Comparison of ENCODE assay signal across 37 cellular contexts in the genomic region with DNA sequence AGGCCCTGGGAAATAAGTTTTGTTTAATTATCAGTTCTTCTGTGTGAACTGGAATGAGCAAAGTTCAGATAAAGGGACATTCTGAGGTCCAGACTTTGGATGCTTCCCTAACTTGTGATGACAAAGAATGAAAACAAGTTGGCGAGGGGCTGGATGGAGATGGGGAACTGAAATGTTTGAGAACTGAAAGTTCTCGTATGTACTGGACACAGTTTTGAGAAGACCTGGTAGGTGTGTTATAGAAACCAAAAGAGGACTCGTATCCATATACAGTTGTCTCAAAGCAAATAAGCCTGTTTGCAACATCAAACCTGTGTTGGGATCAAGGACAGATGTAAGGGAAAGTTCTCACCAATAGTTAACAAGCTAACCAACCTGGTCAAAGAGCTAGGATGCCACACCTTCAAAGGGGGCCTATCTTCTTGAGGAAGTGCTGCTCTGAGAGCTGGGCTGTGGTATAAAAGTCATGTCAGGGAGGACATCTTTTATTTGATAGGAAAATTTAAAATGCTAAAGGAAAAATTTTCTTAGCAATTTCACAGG. TPM values are rescaled to one million over a fixed set of nuclear protein-coding genes. Genes with fewer than 3 reads are reported as not detected.
A peak's percentile ranks its signal among the peaks of the same experiment; 100 is the strongest.
DNase-seq lines count a peak whose midpoint lies in the region; ATAC-seq and TF ChIP-seq lines count a peak whose summit lies in the region.
"Had no signal": no experiment of that assay in that cellular context is flagged by ENCODE, and none has a peak within 500 bp of the region (broad histone marks: within the 10 kb centered on the region; RNA-seq: fewer than 3 reads in every experiment).

Gene UPP2 (plus strand): TSS at position 493 of the 543 bp plus-strand sequence. CDS start 188 bp downstream, outside the sequence.

- H3K4me1 ChIP-seq in right lobe of liver, result peaks cover 0 to 31% (median 8%) of the 10 kb centered on the region in 4 donors
- no peaks in the 10 kb centered on the region for H3K4me1 ChIP-seq in effector memory CD4-positive, alpha-beta T cell (ENCODE audit: control insufficient read depth, insufficient read depth, low read length, poor library complexity, severe bottlenecking)
- H3K4me1 ChIP-seq: body of pancreas, stomach, uterus had no signal

- ATAC-seq in GM18858 (IDR thresholded peaks at IDR 0.05; ENCODE audit: unreplicated experiment), result peak; percentile 54
- ATAC-seq in HG02588 (IDR thresholded peaks at IDR 0.05; ENCODE audit: unreplicated experiment), result peak; percentile 76
- peak; percentile 50 to 79 (median 66) for ATAC-seq in right lobe of liver
- ATAC-seq in GM18505 (IDR thresholded peaks at IDR 0.05; ENCODE audit: unreplicated experiment), result no peak
- ATAC-seq in GM18868 (IDR thresholded peaks at IDR 0.05; ENCODE audit: unreplicated experiment), result no peak
- ATAC-seq: body of pancreas, esophagus mucosa, left ventricle myocardium superior, right cardiac atrium, SK-N-SH treated with all-trans-retinoic acid at 6 μM for 48 hours had no signal

- WGBS in right lobe of liver (ENCODE audit: insufficient coverage, low coverage, low lambda C conversion rate, missing lambda C conversion rate), result 31% methylated on average over 3 of the region's 3 CpGs

- intact Hi-C loops in right lobe of liver (cut with DNase I), result no loop called here

- peaks cover 0 to 4% (median 0%) of the 10 kb centered on the region in 4 donors for H3K36me3 ChIP-seq in right lobe of liver
- H3K36me3 ChIP-seq in effector memory CD4-positive, alpha-beta T cell (ENCODE audit: control insufficient read depth, insufficient read depth, low read length), result no peaks in the 10 kb centered on the region
- H3K36me3 ChIP-seq: stomach, uterus had no signal

- H3K27ac ChIP-seq in right lobe of liver, result peak within 1 kb of the TSS; percentile 55 to 79 (median 66)
- H3K27ac ChIP-seq in effector memory CD4-positive, alpha-beta T cell (ENCODE audit: insufficient read depth, low read length, poor library complexity, severe bottlenecking), result no peak within 1 kb of the TSS
- H3K27ac ChIP-seq: body of pancreas, PC-9, stomach, uterus had no signal

- DNase-seq in MV-4-11 (lab: John Stamatoyannopoulos, UW) (peak; percentile 18), right lobe of liver (no peak), kidney tubule cell (ENCODE audit: low spot score) (no peak)
- no peak for DNase-seq in effector memory CD4-positive, alpha-beta T cell
- DNase-seq: activated CD4-positive, alpha-beta memory T cell treated with anti-CD3 and anti-CD28 coated beads, Interleukin-2, amount 10 ng/mL, durations not matched to agents 7 days and 5 days; activated CD4-positive, CD25-positive, alpha-beta regulatory T cell treated with anti-CD3 and anti-CD28 coated beads, Interleukin-2, amount 50 U/mL, for 72 hours; activated CD8-positive, alpha-beta memory T cell treated with anti-CD3 and anti-CD28 coated beads, Interleukin-2, amount 50 U/mL, for 4 hours; activated naive CD4-positive, alpha-beta T cell treated with anti-CD3 and anti-CD28 coated beads, Interleukin-2, amount 50 U/mL, for 16 hours; AML-193; body of pancreas; CD4-positive, alpha-beta memory T cell; KBM-7; left ventricle myocardium superior; naive B cell; NCI-H1092 treated with DMSO at 0.1 percent for 48 hours; NCI-H187; NCI-H2171 treated with DMSO at 0.1 percent for 48 hours; NCI-H524; NK-92 treated with Interleukin-12 subunit alpha and Interleukin-12 subunit beta, amount 100 ng/mL, for 24 hours; PC-9; posterior cingulate gyrus; right cardiac atrium; stimulated activated CD4-positive, alpha-beta T cell treated with anti-CD3 and anti-CD28 coated beads, Interleukin-1b, Interleukin-23, amount 100 ng/mL, for 48 hours; stomach; T-helper 2 cell; uterus had no signal

- no peak for TF ChIP-seq CTCF in right lobe of liver (IDR thresholded peaks at IDR 0.05)

- H3K9me3 ChIP-seq in right lobe of liver, result no peaks in the 10 kb centered on the region
- H3K9me3 ChIP-seq in effector memory CD4-positive, alpha-beta T cell (ENCODE audit: control insufficient read depth, low read length), result no peaks in the 10 kb centered on the region
- H3K9me3 ChIP-seq: body of pancreas, stomach, uterus had no signal

- no peaks in the 10 kb centered on the region for H3K27me3 ChIP-seq in right lobe of liver
- H3K27me3 ChIP-seq in effector memory CD4-positive, alpha-beta T cell (replicated peaks; ENCODE audit: control insufficient read depth, insufficient read depth, low read length, poor library complexity, severe bottlenecking), result no peaks in the 10 kb centered on the region
- H3K27me3 ChIP-seq: body of pancreas, stomach, uterus had no signal

- peak within 1 kb of the TSS in 2 of 3 donors; percentile 31 to 35 for H3K4me3 ChIP-seq in right lobe of liver
- H3K4me3 ChIP-seq in effector memory CD4-positive, alpha-beta T cell (ENCODE audit: insufficient read depth, low read depth, low read length, poor library complexity, severe bottlenecking), result no peak within 1 kb of the TSS
- H3K4me3 ChIP-seq: body of pancreas, PC-9, stomach, uterus had no signal

- TF ChIP-seq POLR2A in right lobe of liver (IDR thresholded peaks at IDR 0.05) (no peak), GM18505 (IDR thresholded peaks at IDR 0.05; ENCODE audit: borderline replicate concordance, extremely low read depth, insufficient read depth, insufficient read length) (no peak)

RNA-seq across cellular contexts. Expression of gene UPP2, which starts in this region (rescaled TPM):
- 10 to 100 TPM in 2 of 6 experiments, 1 to 10 TPM in 2, under 1 TPM in 2; 0.53 to 36.4 (median 1.7) TPM for total RNA-seq in right lobe of liver
- total RNA-seq: A673; activated CD4-positive, alpha-beta memory T cell treated with anti-CD3 and anti-CD28 coated beads, Interleukin-2, amount 10 ng/mL, durations not matched to agents 7 days and 5 days; activated T-helper 1 cell treated with anti-CD3 and anti-CD28 coated beads, Interleukin-12 subunit alpha, Interleukin-12 subunit beta, Interleukin-2, Interleukin-4 antibody, amounts not matched to agents 30 ng/mL and 10 ng/mL and 1 ng/mL, durations not matched to agents 14 hours and 24 hours and 36 hours; body of pancreas; CD4-positive, alpha-beta memory T cell; esophagus mucosa; fibroblast of villous mesenchyme; left ventricle myocardium superior; M059J; mesothelial cell of epicardium; PC-9; right cardiac atrium; stomach had no signal

Comparison
In these comparisons a context has a peak if more than half of its experiments do, and no peak if none do; other contexts are left out.
1. ATAC-seq: peak in GM18858 (single experiment), HG02588 (single experiment) and right lobe of liver (4 of 4); none in GM18505 (single experiment) and GM18868 (single experiment).